Comparison of ENCODE assay signal across 34 cellular contexts in genomic region chr11:124376280-124376679, GRCh38. TPM values are rescaled to one million over a fixed set of nuclear protein-coding genes. Genes with fewer than 3 reads are reported as not detected.
"Had no signal": no experiment of that assay in that cellular context is flagged by ENCODE, and none has a peak within 500 bp of the region (broad histone marks: within the 10 kb centered on the region; RNA-seq: fewer than 3 reads in every experiment).

No MANE protein-coding gene starts in this region.

- ATAC-seq: activated CD4-positive, alpha-beta T cell treated with anti-CD3 and anti-CD28 coated beads for 36 hours; activated CD4-positive, CD25-positive, alpha-beta regulatory T cell treated with anti-CD3 and anti-CD28 coated beads, Interleukin-2, amount 50 U/mL, for 24 hours; activated CD8-positive, alpha-beta memory T cell treated with anti-CD3 and anti-CD28 coated beads, Interleukin-2, amount 10 ng/mL, durations not matched to agents 7 days and 5 days; activated CD8-positive, alpha-beta T cell treated with anti-CD3 and anti-CD28 coated beads, Interleukin-2, amount 10 ng/mL, durations not matched to agents 7 days and 5 days; activated naive CD8-positive, alpha-beta T cell treated with anti-CD3 and anti-CD28 coated beads, Interleukin-2, amount 50 U/mL, for 24 hours; WTC11 had no signal

- H3K27me3 ChIP-seq: ascending aorta, cardiac muscle cell had no signal

- H3K36me3 ChIP-seq: ascending aorta, cardiac muscle cell, WERI-Rb-1 had no signal

- H3K4me3 ChIP-seq: ascending aorta, cardiac muscle cell had no signal

- FAIRE-seq: bronchial epithelial cell had no signal

- H3K9me3 ChIP-seq: ascending aorta had no signal

- H3K4me1 ChIP-seq: ascending aorta had no signal

- DNase-seq: activated CD4-positive, alpha-beta memory T cell treated with anti-CD3 and anti-CD28 coated beads, Interleukin-2, amount 10 ng/mL, durations not matched to agents 7 days and 5 days; activated CD4-positive, alpha-beta T cell treated with anti-CD3 and anti-CD28 coated beads for 1 hour; activated CD4-positive, alpha-beta T cell treated with anti-CD3 and anti-CD28 coated beads for 36 hours; activated CD4-positive, alpha-beta T cell treated with anti-CD3 and anti-CD28 coated beads for 48 hours; activated CD4-positive, alpha-beta T cell treated with anti-CD3 and anti-CD28 coated beads, Interleukin-2, amount 10 ng/mL, durations not matched to agents 7 days and 5 days; activated CD4-positive, alpha-beta T cell treated with anti-CD3 and anti-CD28 coated beads, Interleukin-2, amount 50 U/mL, for 48 hours; activated CD4-positive, CD25-positive, alpha-beta regulatory T cell; activated CD8-positive, alpha-beta memory T cell treated with anti-CD3 and anti-CD28 coated beads for 24 hours; activated CD8-positive, alpha-beta memory T cell treated with anti-CD3 and anti-CD28 coated beads, Interleukin-2, amount 10 ng/mL, durations not matched to agents 7 days and 5 days; activated CD8-positive, alpha-beta memory T cell treated with anti-CD3 and anti-CD28 coated beads, Interleukin-2, amount 50 U/mL, for 48 hours; activated CD8-positive, alpha-beta T cell treated with anti-CD3 and anti-CD28 coated beads, Interleukin-2, amount 10 ng/mL, durations not matched to agents 7 days and 5 days; activated effector memory CD4-positive, alpha-beta T cell treated with Interleukin-2 at 50 U/mL for 16 hours; activated gamma-delta T cell; activated naive CD4-positive, alpha-beta T cell treated with anti-CD3 and anti-CD28 coated beads, Interleukin-2, amount 10 ng/mL, durations not matched to agents 7 days and 5 days; activated naive CD4-positive, alpha-beta T cell treated with Interleukin-2 at 50 U/mL for 16 hours; activated naive CD8-positive, alpha-beta T cell treated with anti-CD3 and anti-CD28 coated beads, Interleukin-2, amount 10 ng/mL, durations not matched to agents 7 days and 5 days; activated naive CD8-positive, alpha-beta T cell treated with anti-CD3 and anti-CD28 coated beads, Interleukin-2, amount 50 U/mL, for 24 hours; activated T-cell treated with anti-CD3 and anti-CD28 coated beads, Interleukin-2, amount 50 U/mL, for 24 hours; activated T-cell treated with anti-CD3 and anti-CD28 coated beads, Interleukin-2, amount 50 U/mL, for 48 hours; amygdala; anterior cingulate cortex; caudate nucleus; T-helper 1 cell; T-helper 2 cell; T-helper 9 cell; WERI-Rb-1 had no signal

- H3K27ac ChIP-seq: ascending aorta, cardiac muscle cell, WERI-Rb-1 had no signal

RNA-seq across cellular contexts. Expression of gene OR8B2, which starts 8.0 kb away (rescaled TPM):
- total RNA-seq: activated CD4-positive, alpha-beta memory T cell treated with anti-CD3 and anti-CD28 coated beads, Interleukin-2, amount 10 ng/mL, durations not matched to agents 7 days and 5 days; activated CD4-positive, alpha-beta T cell treated with anti-CD3 and anti-CD28 coated beads for 36 hours; activated CD4-positive, alpha-beta T cell treated with anti-CD3 and anti-CD28 coated beads, Interleukin-2, amount 10 ng/mL, durations not matched to agents 7 days and 5 days; activated CD8-positive, alpha-beta memory T cell treated with anti-CD3 and anti-CD28 coated beads, Interleukin-2, amount 10 ng/mL, durations not matched to agents 7 days and 5 days; activated CD8-positive, alpha-beta T cell treated with anti-CD3 and anti-CD28 coated beads, Interleukin-2, amount 10 ng/mL, durations not matched to agents 7 days and 5 days; activated naive CD8-positive, alpha-beta T cell treated with anti-CD3 and anti-CD28 coated beads, Interleukin-2, amount 10 ng/mL, durations not matched to agents 7 days and 5 days; activated T-helper 2 cell treated with anti-CD3 and anti-CD28 coated beads, Interferon-gamma antibody, Interleukin-2, Interleukin-4, amounts not matched to agents 10 μg/mL and 5 μg/mL and 100 μg/mL, durations not matched to agents 14 hours and 24 hours and 36 hours; ascending aorta; bronchial epithelial cell; cardiac muscle cell; chondrocyte; WTC11 had no signal
- polyA plus RNA-seq: adipose tissue, cardiac muscle cell had no signal

RNA-seq across cellular contexts. Expression of gene OR8B3, which starts 22.5 kb away (rescaled TPM):
- total RNA-seq: activated CD4-positive, alpha-beta memory T cell treated with anti-CD3 and anti-CD28 coated beads, Interleukin-2, amount 10 ng/mL, durations not matched to agents 7 days and 5 days; activated CD4-positive, alpha-beta T cell treated with anti-CD3 and anti-CD28 coated beads for 36 hours; activated CD4-positive, alpha-beta T cell treated with anti-CD3 and anti-CD28 coated beads, Interleukin-2, amount 10 ng/mL, durations not matched to agents 7 days and 5 days; activated CD8-positive, alpha-beta memory T cell treated with anti-CD3 and anti-CD28 coated beads, Interleukin-2, amount 10 ng/mL, durations not matched to agents 7 days and 5 days; activated CD8-positive, alpha-beta T cell treated with anti-CD3 and anti-CD28 coated beads, Interleukin-2, amount 10 ng/mL, durations not matched to agents 7 days and 5 days; activated naive CD8-positive, alpha-beta T cell treated with anti-CD3 and anti-CD28 coated beads, Interleukin-2, amount 10 ng/mL, durations not matched to agents 7 days and 5 days; activated T-helper 2 cell treated with anti-CD3 and anti-CD28 coated beads, Interferon-gamma antibody, Interleukin-2, Interleukin-4, amounts not matched to agents 10 μg/mL and 5 μg/mL and 100 μg/mL, durations not matched to agents 14 hours and 24 hours and 36 hours; ascending aorta; bronchial epithelial cell; cardiac muscle cell; chondrocyte; WTC11 had no signal
- polyA plus RNA-seq: adipose tissue, cardiac muscle cell had no signal

RNA-seq across cellular contexts. Expression of gene OR8B4, which starts 48.4 kb away (rescaled TPM):
- total RNA-seq: activated CD4-positive, alpha-beta memory T cell treated with anti-CD3 and anti-CD28 coated beads, Interleukin-2, amount 10 ng/mL, durations not matched to agents 7 days and 5 days; activated CD4-positive, alpha-beta T cell treated with anti-CD3 and anti-CD28 coated beads for 36 hours; activated CD4-positive, alpha-beta T cell treated with anti-CD3 and anti-CD28 coated beads, Interleukin-2, amount 10 ng/mL, durations not matched to agents 7 days and 5 days; activated CD8-positive, alpha-beta memory T cell treated with anti-CD3 and anti-CD28 coated beads, Interleukin-2, amount 10 ng/mL, durations not matched to agents 7 days and 5 days; activated CD8-positive, alpha-beta T cell treated with anti-CD3 and anti-CD28 coated beads, Interleukin-2, amount 10 ng/mL, durations not matched to agents 7 days and 5 days; activated naive CD8-positive, alpha-beta T cell treated with anti-CD3 and anti-CD28 coated beads, Interleukin-2, amount 10 ng/mL, durations not matched to agents 7 days and 5 days; activated T-helper 2 cell treated with anti-CD3 and anti-CD28 coated beads, Interferon-gamma antibody, Interleukin-2, Interleukin-4, amounts not matched to agents 10 μg/mL and 5 μg/mL and 100 μg/mL, durations not matched to agents 14 hours and 24 hours and 36 hours; ascending aorta; bronchial epithelial cell; cardiac muscle cell; chondrocyte; WTC11 had no signal
- polyA plus RNA-seq: adipose tissue, cardiac muscle cell had no signal

RNA-seq across cellular contexts. Expression of gene OR8D2, which starts 56.3 kb away (rescaled TPM):
- total RNA-seq: activated CD4-positive, alpha-beta memory T cell treated with anti-CD3 and anti-CD28 coated beads, Interleukin-2, amount 10 ng/mL, durations not matched to agents 7 days and 5 days; activated CD4-positive, alpha-beta T cell treated with anti-CD3 and anti-CD28 coated beads for 36 hours; activated CD4-positive, alpha-beta T cell treated with anti-CD3 and anti-CD28 coated beads, Interleukin-2, amount 10 ng/mL, durations not matched to agents 7 days and 5 days; activated CD8-positive, alpha-beta memory T cell treated with anti-CD3 and anti-CD28 coated beads, Interleukin-2, amount 10 ng/mL, durations not matched to agents 7 days and 5 days; activated CD8-positive, alpha-beta T cell treated with anti-CD3 and anti-CD28 coated beads, Interleukin-2, amount 10 ng/mL, durations not matched to agents 7 days and 5 days; activated naive CD8-positive, alpha-beta T cell treated with anti-CD3 and anti-CD28 coated beads, Interleukin-2, amount 10 ng/mL, durations not matched to agents 7 days and 5 days; activated T-helper 2 cell treated with anti-CD3 and anti-CD28 coated beads, Interferon-gamma antibody, Interleukin-2, Interleukin-4, amounts not matched to agents 10 μg/mL and 5 μg/mL and 100 μg/mL, durations not matched to agents 14 hours and 24 hours and 36 hours; ascending aorta; bronchial epithelial cell; cardiac muscle cell; chondrocyte; WTC11 had no signal
- polyA plus RNA-seq: adipose tissue, cardiac muscle cell had no signal
